ENCODE assay signal across 1 cellular context in genomic region chr21:32520885-32521735, GRCh38.
TF ChIP-seq lines count a peak whose summit lies in the region.

No MANE protein-coding gene starts in this region.

TF ChIP-seq in HEK293, 187 proteins besides CTCF, POLR2A, EP300 and RAD21 (continued from another document and continues in another):
- TF ChIP-seq, protein P1, sequence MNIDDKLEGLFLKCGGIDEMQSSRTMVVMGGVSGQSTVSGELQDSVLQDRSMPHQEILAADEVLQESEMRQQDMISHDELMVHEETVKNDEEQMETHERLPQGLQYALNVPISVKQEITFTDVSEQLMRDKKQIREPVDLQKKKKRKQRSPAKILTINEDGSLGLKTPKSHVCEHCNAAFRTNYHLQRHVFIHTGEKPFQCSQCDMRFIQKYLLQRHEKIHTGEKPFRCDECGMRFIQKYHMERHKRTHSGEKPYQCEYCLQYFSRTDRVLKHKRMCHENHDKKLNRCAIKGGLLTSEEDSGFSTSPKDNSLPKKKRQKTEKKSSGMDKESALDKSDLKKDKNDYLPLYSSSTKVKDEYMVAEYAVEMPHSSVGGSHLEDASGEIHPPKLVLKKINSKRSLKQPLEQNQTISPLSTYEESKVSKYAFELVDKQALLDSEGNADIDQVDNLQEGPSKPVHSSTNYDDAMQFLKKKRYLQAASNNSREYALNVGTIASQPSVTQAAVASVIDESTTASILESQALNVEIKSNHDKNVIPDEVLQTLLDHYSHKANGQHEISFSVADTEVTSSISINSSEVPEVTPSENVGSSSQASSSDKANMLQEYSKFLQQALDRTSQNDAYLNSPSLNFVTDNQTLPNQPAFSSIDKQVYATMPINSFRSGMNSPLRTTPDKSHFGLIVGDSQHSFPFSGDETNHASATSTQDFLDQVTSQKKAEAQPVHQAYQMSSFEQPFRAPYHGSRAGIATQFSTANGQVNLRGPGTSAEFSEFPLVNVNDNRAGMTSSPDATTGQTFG (tag by site-specific recombination; IDR thresholded peaks at IDR 0.05; ENCODE audit: borderline replicate concordance), result no peak
- TF ChIP-seq EGR2 (tag by site-specific recombination; IDR thresholded peaks at IDR 0.05; ENCODE audit: low read depth) (no peak), ZNF248 (tag by site-specific recombination; IDR thresholded peaks at IDR 0.05) (no peak), ZNF132 (tag by site-specific recombination; IDR thresholded peaks at IDR 0.05; ENCODE audit: borderline replicate concordance) (no peak), ZBTB48 (tag by site-specific recombination; IDR thresholded peaks at IDR 0.05) (no peak), ZNF555 (tag by site-specific recombination; conservative IDR thresholded peaks at IDR 0.05) (no peak), ZSCAN23 (tag by site-specific recombination; IDR thresholded peaks at IDR 0.05) (no peak), ZNF157 (tag by site-specific recombination; IDR thresholded peaks at IDR 0.05) (no peak), ZNF292 (tag by site-specific recombination; IDR thresholded peaks at IDR 0.05; ENCODE audit: borderline replicate concordance, low read depth) (no peak), ZNF701 (tag by site-specific recombination; IDR thresholded peaks at IDR 0.05) (no peak), ZNF155 (tag by site-specific recombination; IDR thresholded peaks at IDR 0.05) (no peak), BCL11A (tag by site-specific recombination; IDR thresholded peaks at IDR 0.05; ENCODE audit: low read depth) (no peak), ZNF501 (tag by site-specific recombination; IDR thresholded peaks at IDR 0.05) (no peak), GFI1B (tag by site-specific recombination; IDR thresholded peaks at IDR 0.05) (no peak), ZNF10 (tag by site-specific recombination; IDR thresholded peaks at IDR 0.05) (0 out of 2 replicates have a peak, but pooled peaks have one; percentile 9), ZNF394 (tag by site-specific recombination; IDR thresholded peaks at IDR 0.05; ENCODE audit: borderline replicate concordance) (peak; percentile 69; the same call in 1 of the 2 replicates), TCF7L2 (IDR thresholded peaks at IDR 0.05; ENCODE audit: borderline replicate concordance, low read depth, low read length) (no peak), ZNF18 (tag by site-specific recombination; IDR thresholded peaks at IDR 0.05) (no peak), MEIS1 (CRISPR knock-in tag; IDR thresholded peaks at IDR 0.05; ENCODE audit: borderline replicate concordance) (no peak), ZNF335 (tag by site-specific recombination; conservative IDR thresholded peaks at IDR 0.05) (peak; percentile 52; the same call in 1 of the 2 replicates), ZNF830 (tag by site-specific recombination; IDR thresholded peaks at IDR 0.05; ENCODE audit: low read depth) (no peak), ZNF518A (tag by site-specific recombination; conservative IDR thresholded peaks at IDR 0.05; ENCODE audit: low read depth) (peak; percentile 40; the same call in 1 of the 2 replicates), KLF10 (tag by site-specific recombination; IDR thresholded peaks at IDR 0.05) (peak; percentile 67; the same call in 1 of the 2 replicates), ZNF624 (tag by site-specific recombination; IDR thresholded peaks at IDR 0.05) (no peak), ZNF354C (tag by site-specific recombination; IDR thresholded peaks at IDR 0.05; ENCODE audit: borderline replicate concordance, low read depth) (no peak), ZSCAN18 (tag by site-specific recombination; IDR thresholded peaks at IDR 0.05) (no peak), ZNF654 (tag by site-specific recombination; IDR thresholded peaks at IDR 0.05; ENCODE audit: low read depth) (no peak), ZFP37 (tag by site-specific recombination; IDR thresholded peaks at IDR 0.05) (no peak), ZNF792 (tag by site-specific recombination; IDR thresholded peaks at IDR 0.05) (no peak), ZNF549 (tag by site-specific recombination; IDR thresholded peaks at IDR 0.05) (no peak)
- TF ChIP-seq, protein P2, sequence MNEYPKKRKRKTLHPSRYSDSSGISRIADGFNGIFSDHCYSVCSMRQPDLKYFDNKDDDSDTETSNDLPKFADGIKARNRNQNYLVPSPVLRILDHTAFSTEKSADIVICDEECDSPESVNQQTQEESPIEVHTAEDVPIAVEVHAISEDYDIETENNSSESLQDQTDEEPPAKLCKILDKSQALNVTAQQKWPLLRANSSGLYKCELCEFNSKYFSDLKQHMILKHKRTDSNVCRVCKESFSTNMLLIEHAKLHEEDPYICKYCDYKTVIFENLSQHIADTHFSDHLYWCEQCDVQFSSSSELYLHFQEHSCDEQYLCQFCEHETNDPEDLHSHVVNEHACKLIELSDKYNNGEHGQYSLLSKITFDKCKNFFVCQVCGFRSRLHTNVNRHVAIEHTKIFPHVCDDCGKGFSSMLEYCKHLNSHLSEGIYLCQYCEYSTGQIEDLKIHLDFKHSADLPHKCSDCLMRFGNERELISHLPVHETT (tag by site-specific recombination; IDR thresholded peaks at IDR 0.05), result no peak
- TF ChIP-seq, protein P3, sequence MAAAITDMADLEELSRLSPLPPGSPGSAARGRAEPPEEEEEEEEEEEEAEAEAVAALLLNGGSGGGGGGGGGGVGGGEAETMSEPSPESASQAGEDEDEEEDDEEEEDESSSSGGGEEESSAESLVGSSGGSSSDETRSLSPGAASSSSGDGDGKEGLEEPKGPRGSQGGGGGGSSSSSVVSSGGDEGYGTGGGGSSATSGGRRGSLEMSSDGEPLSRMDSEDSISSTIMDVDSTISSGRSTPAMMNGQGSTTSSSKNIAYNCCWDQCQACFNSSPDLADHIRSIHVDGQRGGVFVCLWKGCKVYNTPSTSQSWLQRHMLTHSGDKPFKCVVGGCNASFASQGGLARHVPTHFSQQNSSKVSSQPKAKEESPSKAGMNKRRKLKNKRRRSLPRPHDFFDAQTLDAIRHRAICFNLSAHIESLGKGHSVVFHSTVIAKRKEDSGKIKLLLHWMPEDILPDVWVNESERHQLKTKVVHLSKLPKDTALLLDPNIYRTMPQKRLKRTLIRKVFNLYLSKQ (tag by site-specific recombination; IDR thresholded peaks at IDR 0.05; ENCODE audit: borderline replicate concordance), result no peak
- TF ChIP-seq, protein P4, sequence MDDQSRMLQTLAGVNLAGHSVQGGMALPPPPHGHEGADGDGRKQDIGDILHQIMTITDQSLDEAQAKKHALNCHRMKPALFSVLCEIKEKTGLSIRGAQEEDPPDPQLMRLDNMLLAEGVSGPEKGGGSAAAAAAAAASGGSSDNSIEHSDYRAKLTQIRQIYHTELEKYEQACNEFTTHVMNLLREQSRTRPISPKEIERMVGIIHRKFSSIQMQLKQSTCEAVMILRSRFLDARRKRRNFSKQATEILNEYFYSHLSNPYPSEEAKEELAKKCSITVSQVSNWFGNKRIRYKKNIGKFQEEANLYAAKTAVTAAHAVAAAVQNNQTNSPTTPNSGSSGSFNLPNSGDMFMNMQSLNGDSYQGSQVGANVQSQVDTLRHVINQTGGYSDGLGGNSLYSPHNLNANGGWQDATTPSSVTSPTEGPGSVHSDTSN (CRISPR knock-in tag; IDR thresholded peaks at IDR 0.05), result no peak
- TF ChIP-seq, protein P5, sequence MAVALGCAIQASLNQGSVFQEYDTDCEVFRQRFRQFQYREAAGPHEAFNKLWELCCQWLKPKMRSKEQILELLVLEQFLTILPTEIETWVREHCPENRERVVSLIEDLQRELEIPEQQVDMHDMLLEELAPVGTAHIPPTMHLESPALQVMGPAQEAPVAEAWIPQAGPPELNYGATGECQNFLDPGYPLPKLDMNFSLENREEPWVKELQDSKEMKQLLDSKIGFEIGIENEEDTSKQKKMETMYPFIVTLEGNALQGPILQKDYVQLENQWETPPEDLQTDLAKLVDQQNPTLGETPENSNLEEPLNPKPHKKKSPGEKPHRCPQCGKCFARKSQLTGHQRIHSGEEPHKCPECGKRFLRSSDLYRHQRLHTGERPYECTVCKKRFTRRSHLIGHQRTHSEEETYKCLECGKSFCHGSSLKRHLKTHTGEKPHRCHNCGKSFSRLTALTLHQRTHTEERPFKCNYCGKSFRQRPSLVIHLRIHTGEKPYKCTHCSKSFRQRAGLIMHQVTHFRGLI (tag by site-specific recombination; IDR thresholded peaks at IDR 0.05), result no peak
- TF ChIP-seq, protein P6, sequence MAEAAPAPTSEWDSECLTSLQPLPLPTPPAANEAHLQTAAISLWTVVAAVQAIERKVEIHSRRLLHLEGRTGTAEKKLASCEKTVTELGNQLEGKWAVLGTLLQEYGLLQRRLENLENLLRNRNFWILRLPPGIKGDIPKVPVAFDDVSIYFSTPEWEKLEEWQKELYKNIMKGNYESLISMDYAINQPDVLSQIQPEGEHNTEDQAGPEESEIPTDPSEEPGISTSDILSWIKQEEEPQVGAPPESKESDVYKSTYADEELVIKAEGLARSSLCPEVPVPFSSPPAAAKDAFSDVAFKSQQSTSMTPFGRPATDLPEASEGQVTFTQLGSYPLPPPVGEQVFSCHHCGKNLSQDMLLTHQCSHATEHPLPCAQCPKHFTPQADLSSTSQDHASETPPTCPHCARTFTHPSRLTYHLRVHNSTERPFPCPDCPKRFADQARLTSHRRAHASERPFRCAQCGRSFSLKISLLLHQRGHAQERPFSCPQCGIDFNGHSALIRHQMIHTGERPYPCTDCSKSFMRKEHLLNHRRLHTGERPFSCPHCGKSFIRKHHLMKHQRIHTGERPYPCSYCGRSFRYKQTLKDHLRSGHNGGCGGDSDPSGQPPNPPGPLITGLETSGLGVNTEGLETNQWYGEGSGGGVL (tag by site-specific recombination; IDR thresholded peaks at IDR 0.05), result no peak
- TF ChIP-seq, protein P7, sequence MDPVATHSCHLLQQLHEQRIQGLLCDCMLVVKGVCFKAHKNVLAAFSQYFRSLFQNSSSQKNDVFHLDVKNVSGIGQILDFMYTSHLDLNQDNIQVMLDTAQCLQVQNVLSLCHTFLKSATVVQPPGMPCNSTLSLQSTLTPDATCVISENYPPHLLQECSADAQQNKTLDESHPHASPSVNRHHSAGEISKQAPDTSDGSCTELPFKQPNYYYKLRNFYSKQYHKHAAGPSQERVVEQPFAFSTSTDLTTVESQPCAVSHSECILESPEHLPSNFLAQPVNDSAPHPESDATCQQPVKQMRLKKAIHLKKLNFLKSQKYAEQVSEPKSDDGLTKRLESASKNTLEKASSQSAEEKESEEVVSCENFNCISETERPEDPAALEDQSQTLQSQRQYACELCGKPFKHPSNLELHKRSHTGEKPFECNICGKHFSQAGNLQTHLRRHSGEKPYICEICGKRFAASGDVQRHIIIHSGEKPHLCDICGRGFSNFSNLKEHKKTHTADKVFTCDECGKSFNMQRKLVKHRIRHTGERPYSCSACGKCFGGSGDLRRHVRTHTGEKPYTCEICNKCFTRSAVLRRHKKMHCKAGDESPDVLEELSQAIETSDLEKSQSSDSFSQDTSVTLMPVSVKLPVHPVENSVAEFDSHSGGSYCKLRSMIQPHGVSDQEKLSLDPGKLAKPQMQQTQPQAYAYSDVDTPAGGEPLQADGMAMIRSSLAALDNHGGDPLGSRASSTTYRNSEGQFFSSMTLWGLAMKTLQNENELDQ (tag by site-specific recombination; IDR thresholded peaks at IDR 0.05; ENCODE audit: low read depth), result no peak
